1 cellular context compared by ENCODE assay signal in the genomic region with DNA sequence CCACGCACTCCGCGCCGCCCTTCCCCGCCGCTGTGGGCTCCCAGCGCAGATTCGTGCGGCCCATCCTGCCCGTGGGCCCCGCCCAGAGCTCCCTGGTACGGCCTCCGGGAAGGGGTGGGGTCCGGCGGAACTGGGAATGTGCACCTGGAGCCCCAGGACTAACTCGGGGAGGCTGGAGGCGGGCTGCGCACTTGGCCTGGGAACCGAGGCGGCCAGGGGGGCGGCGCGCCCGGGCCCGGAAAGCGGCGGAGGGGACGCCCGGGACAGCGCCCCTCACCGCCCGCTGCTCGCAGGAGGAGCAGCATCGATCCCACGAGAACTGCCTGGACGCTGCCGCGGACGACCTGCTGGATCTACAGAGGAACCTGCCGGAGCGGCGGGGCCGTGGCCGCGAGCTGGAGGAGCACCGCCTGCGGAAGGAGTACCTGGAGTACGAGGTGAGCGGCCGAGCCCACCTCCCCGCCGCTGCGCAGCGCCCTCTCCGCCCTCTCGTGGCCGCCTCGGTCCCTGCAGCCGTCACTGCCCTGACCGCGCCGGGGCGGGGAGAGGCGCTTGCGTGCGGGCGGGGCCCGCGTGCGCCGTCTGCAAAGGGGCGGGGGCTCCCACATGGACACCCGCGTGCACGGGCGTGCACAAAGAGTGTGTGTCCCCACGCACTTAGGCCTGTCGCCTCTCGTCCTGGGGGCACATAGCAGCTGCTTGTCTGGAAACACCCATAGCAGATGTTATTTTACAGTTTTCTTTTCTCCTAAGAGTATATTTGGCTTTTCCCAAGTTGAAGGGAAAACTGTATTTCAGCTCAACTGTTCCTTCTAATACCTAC.
TF ChIP-seq lines count a peak whose summit lies in the region.

No MANE protein-coding gene starts in this region.

TF ChIP-seq in GM12878, 131 proteins besides CTCF, POLR2A, EP300 and RAD21 (continued from another document and continues in another):
- TF ChIP-seq, protein P1, sequence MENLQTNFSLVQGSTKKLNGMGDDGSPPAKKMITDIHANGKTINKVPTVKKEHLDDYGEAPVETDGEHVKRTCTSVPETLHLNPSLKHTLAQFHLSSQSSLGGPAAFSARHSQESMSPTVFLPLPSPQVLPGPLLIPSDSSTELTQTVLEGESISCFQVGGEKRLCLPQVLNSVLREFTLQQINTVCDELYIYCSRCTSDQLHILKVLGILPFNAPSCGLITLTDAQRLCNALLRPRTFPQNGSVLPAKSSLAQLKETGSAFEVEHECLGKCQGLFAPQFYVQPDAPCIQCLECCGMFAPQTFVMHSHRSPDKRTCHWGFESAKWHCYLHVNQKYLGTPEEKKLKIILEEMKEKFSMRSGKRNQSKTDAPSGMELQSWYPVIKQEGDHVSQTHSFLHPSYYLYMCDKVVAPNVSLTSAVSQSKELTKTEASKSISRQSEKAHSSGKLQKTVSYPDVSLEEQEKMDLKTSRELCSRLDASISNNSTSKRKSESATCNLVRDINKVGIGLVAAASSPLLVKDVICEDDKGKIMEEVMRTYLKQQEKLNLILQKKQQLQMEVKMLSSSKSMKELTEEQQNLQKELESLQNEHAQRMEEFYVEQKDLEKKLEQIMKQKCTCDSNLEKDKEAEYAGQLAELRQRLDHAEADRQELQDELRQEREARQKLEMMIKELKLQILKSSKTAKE (IDR thresholded peaks at IDR 0.05; ENCODE audit: low read depth, poor library complexity, severe bottlenecking) = no peak
- TF ChIP-seq RUNX3 (IDR thresholded peaks at IDR 0.05; ENCODE audit: low read length) = no peak
- peak; percentile 47 for TF ChIP-seq IKZF1 (conservative IDR thresholded peaks at IDR 0.05)
- no peak; the same call in 1 of the 2 replicates for TF ChIP-seq DPF2 (IDR thresholded peaks at IDR 0.05)
- TF ChIP-seq PAX5 (IDR thresholded peaks at IDR 0.05; ENCODE audit: borderline replicate concordance, low read depth, low read length) = peak; percentile 52; the same call in 1 of the 2 replicates
- TF ChIP-seq PAX8 (IDR thresholded peaks at IDR 0.05) = no peak
- no peak for TF ChIP-seq REST (IDR thresholded peaks at IDR 0.05; ENCODE audit: low read depth, low read length)
- TF ChIP-seq, protein P2, sequence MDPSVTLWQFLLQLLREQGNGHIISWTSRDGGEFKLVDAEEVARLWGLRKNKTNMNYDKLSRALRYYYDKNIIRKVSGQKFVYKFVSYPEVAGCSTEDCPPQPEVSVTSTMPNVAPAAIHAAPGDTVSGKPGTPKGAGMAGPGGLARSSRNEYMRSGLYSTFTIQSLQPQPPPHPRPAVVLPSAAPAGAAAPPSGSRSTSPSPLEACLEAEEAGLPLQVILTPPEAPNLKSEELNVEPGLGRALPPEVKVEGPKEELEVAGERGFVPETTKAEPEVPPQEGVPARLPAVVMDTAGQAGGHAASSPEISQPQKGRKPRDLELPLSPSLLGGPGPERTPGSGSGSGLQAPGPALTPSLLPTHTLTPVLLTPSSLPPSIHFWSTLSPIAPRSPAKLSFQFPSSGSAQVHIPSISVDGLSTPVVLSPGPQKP (IDR thresholded peaks at IDR 0.05; ENCODE audit: low read depth, low read length) = no peak
- peak; percentile 39; the same call in 1 of the 2 replicates for TF ChIP-seq POLR2AphosphoS5 (IDR thresholded peaks at IDR 0.05; ENCODE audit: low read length)
- no peak for TF ChIP-seq JUND (IDR thresholded peaks at IDR 0.05; ENCODE audit: low read depth, low read length)
- TF ChIP-seq SREBF2 (IDR thresholded peaks at IDR 0.05; ENCODE audit: low read length) = no peak
- peak; percentile 47; the same call in 1 of the 2 replicates for TF ChIP-seq MXI1 (IDR thresholded peaks at IDR 0.05; ENCODE audit: low read depth, low read length)
- TF ChIP-seq CBX5 (IDR thresholded peaks at IDR 0.05; ENCODE audit: low read depth) = 0 out of 2 replicates have a peak, but pooled peaks have one; percentile 39
- TF ChIP-seq TARDBP (IDR thresholded peaks at IDR 0.05; ENCODE audit: borderline replicate concordance) = no peak
- TF ChIP-seq BMI1 (IDR thresholded peaks at IDR 0.05; ENCODE audit: borderline replicate concordance) = no peak
- peak; percentile 78; the same call in 1 of the 2 replicates for TF ChIP-seq SMARCA5 (IDR thresholded peaks at IDR 0.05)
- no peak for TF ChIP-seq CBX3 (IDR thresholded peaks at IDR 0.05; ENCODE audit: borderline replicate concordance, low read depth)
- peak; percentile 68 for TF ChIP-seq SMC3 (IDR thresholded peaks at IDR 0.05; ENCODE audit: borderline replicate concordance, low read length)
- peak; percentile 56; the same call in 1 of the 2 replicates for TF ChIP-seq YY1 (IDR thresholded peaks at IDR 0.05; ENCODE audit: low read depth, low read length)
- TF ChIP-seq RAD51 (IDR thresholded peaks at IDR 0.05) = no peak
- no peak for TF ChIP-seq JUNB (IDR thresholded peaks at IDR 0.05)
- no peak for TF ChIP-seq NR2C1 (IDR thresholded peaks at IDR 0.05)
- TF ChIP-seq, protein P3, sequence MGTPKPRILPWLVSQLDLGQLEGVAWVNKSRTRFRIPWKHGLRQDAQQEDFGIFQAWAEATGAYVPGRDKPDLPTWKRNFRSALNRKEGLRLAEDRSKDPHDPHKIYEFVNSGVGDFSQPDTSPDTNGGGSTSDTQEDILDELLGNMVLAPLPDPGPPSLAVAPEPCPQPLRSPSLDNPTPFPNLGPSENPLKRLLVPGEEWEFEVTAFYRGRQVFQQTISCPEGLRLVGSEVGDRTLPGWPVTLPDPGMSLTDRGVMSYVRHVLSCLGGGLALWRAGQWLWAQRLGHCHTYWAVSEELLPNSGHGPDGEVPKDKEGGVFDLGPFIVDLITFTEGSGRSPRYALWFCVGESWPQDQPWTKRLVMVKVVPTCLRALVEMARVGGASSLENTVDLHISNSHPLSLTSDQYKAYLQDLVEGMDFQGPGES (IDR thresholded peaks at IDR 0.05) = no peak
- TF ChIP-seq, protein P4, sequence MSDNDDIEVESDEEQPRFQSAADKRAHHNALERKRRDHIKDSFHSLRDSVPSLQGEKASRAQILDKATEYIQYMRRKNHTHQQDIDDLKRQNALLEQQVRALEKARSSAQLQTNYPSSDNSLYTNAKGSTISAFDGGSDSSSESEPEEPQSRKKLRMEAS (IDR thresholded peaks at IDR 0.05; ENCODE audit: low read depth, low read length) = no peak
- TF ChIP-seq SPI1 (IDR thresholded peaks at IDR 0.05; ENCODE audit: borderline replicate concordance, insufficient read depth, low read depth, low read length) = no peak
- no peak for TF ChIP-seq ATF3 (IDR thresholded peaks at IDR 0.05; ENCODE audit: borderline replicate concordance, extremely low read depth, low read depth, low read length)
- TF ChIP-seq, protein P5, sequence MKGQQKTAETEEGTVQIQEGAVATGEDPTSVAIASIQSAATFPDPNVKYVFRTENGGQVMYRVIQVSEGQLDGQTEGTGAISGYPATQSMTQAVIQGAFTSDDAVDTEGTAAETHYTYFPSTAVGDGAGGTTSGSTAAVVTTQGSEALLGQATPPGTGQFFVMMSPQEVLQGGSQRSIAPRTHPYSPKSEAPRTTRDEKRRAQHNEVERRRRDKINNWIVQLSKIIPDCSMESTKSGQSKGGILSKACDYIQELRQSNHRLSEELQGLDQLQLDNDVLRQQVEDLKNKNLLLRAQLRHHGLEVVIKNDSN (IDR thresholded peaks at IDR 0.05; ENCODE audit: borderline replicate concordance, extremely low read length, insufficient read depth, low read depth, low read length) = peak; percentile 5
- TF ChIP-seq LARP7 (IDR thresholded peaks at IDR 0.05) = peak; percentile 69; the same call in 1 of the 2 replicates
- TF ChIP-seq RB1 (IDR thresholded peaks at IDR 0.05; ENCODE audit: borderline replicate concordance) = peak; percentile 33; the same call in 1 of the 2 replicates
- TF ChIP-seq ZNF24 (IDR thresholded peaks at IDR 0.05) = peak; percentile 64; the same call in 1 of the 2 replicates
- no peak; the same call in 1 of the 2 replicates for TF ChIP-seq GATAD2B (conservative IDR thresholded peaks at IDR 0.05; ENCODE audit: low read depth)
- no peak for TF ChIP-seq HCFC1 (IDR thresholded peaks at IDR 0.05; ENCODE audit: low read length)
- TF ChIP-seq SIX5 (IDR thresholded peaks at IDR 0.05; ENCODE audit: low read depth, low read length, severe bottlenecking) = no peak
- no peak for TF ChIP-seq RBBP5 (conservative IDR thresholded peaks at IDR 0.05)
- no peak for TF ChIP-seq RELA (IDR thresholded peaks at IDR 0.05; ENCODE audit: borderline replicate concordance, partially characterized antibody)
- no peak for TF ChIP-seq TBL1XR1 (IDR thresholded peaks at IDR 0.05; ENCODE audit: low read depth, low read length)
- no peak for TF ChIP-seq FOXK2 (IDR thresholded peaks at IDR 0.05)
- TF ChIP-seq NFYA (IDR thresholded peaks at IDR 0.05; ENCODE audit: borderline replicate concordance, low read depth, low read length) = no peak
- TF ChIP-seq USF2 (IDR thresholded peaks at IDR 0.05; ENCODE audit: borderline replicate concordance, low read depth, low read length) = no peak
- TF ChIP-seq EGR1 (IDR thresholded peaks at IDR 0.05; ENCODE audit: borderline replicate concordance in 1 of 2, low read depth in 2 of 2, low read length in 2 of 2) = no peak
- no peak for TF ChIP-seq IKZF2 (IDR thresholded peaks at IDR 0.05)
- no peak for TF ChIP-seq MTA2 (IDR thresholded peaks at IDR 0.05; ENCODE audit: low read depth)
- TF ChIP-seq BRCA1 (IDR thresholded peaks at IDR 0.05; ENCODE audit: low read depth, low read length) = no peak
- peak; percentile 68; the same call in 1 of the 2 replicates for TF ChIP-seq NFXL1 (IDR thresholded peaks at IDR 0.05; ENCODE audit: borderline replicate concordance)
- TF ChIP-seq CEBPB (IDR thresholded peaks at IDR 0.05; ENCODE audit: borderline replicate concordance in 1 of 2, low read depth in 2 of 2, low read length in 2 of 2) = no peak
- TF ChIP-seq, protein P6, sequence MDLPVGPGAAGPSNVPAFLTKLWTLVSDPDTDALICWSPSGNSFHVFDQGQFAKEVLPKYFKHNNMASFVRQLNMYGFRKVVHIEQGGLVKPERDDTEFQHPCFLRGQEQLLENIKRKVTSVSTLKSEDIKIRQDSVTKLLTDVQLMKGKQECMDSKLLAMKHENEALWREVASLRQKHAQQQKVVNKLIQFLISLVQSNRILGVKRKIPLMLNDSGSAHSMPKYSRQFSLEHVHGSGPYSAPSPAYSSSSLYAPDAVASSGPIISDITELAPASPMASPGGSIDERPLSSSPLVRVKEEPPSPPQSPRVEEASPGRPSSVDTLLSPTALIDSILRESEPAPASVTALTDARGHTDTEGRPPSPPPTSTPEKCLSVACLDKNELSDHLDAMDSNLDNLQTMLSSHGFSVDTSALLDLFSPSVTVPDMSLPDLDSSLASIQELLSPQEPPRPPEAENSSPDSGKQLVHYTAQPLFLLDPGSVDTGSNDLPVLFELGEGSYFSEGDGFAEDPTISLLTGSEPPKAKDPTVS (IDR thresholded peaks at IDR 0.05; ENCODE audit: low read depth, low read length) = no peak
- no peak for TF ChIP-seq RFX5 (IDR thresholded peaks at IDR 0.05; ENCODE audit: low read depth, low read length)
- TF ChIP-seq STAT3 (IDR thresholded peaks at IDR 0.05; ENCODE audit: low read depth, low read length) = no peak
- TF ChIP-seq, protein P7, sequence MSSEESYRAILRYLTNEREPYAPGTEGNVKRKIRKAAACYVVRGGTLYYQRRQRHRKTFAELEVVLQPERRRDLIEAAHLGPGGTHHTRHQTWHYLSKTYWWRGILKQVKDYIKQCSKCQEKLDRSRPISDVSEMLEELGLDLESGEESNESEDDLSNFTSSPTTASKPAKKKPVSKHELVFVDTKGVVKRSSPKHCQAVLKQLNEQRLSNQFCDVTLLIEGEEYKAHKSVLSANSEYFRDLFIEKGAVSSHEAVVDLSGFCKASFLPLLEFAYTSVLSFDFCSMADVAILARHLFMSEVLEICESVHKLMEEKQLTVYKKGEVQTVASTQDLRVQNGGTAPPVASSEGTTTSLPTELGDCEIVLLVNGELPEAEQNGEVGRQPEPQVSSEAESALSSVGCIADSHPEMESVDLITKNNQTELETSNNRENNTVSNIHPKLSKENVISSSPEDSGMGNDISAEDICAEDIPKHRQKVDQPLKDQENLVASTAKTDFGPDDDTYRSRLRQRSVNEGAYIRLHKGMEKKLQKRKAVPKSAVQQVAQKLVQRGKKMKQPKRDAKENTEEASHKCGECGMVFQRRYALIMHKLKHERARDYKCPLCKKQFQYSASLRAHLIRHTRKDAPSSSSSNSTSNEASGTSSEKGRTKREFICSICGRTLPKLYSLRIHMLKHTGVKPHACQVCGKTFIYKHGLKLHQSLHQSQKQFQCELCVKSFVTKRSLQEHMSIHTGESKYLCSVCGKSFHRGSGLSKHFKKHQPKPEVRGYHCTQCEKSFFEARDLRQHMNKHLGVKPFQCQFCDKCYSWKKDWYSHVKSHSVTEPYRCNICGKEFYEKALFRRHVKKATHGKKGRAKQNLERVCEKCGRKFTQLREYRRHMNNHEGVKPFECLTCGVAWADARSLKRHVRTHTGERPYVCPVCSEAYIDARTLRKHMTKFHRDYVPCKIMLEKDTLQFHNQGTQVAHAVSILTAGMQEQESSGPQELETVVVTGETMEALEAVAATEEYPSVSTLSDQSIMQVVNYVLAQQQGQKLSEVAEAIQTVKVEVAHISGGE (CRISPR knock-in tag; IDR thresholded peaks at IDR 0.05) = no peak
- no peak for TF ChIP-seq FOXM1 (IDR thresholded peaks at IDR 0.05; ENCODE audit: low read depth, low read length)
